ENCODE assay signal across 26 cellular contexts in the genomic region with DNA sequence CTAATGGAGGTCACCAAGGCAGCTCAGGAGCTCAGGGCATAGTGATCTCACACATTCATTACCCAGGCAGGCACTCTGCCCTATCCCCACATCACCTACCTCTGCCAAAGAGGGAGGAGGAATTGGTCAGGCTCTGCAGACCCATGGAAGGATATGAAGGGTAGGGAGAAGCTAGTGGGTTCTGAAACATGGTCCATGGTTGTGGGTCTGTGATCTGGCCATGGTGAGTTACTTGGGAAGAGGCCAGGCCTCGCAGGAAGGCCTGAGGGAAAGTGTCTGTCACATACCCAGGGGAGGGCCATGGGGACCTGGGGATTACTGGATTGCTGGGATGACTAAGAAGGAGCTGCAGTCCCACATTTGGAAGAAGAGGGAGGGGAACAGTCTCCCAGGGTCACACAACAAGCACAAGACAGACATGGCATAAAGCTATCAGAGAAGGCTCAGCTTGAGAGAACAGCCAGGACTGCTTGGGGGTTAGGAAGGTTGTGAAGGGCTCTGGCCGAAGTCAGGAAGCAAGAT. TPM values are rescaled to one million over a fixed set of nuclear protein-coding genes. Genes with fewer than 3 reads are reported as not detected.
"Had no signal": no experiment of that assay in that cellular context is flagged by ENCODE, and none has a peak within 500 bp of the region (broad histone marks: within the 10 kb centered on the region; RNA-seq: fewer than 3 reads in every experiment).

No MANE protein-coding gene starts in this region.

- H3K27ac Mint-ChIP-seq: activated CD8-positive, alpha-beta T cell treated with anti-CD3 and anti-CD28 coated beads, Interleukin-2, amount 10 ng/mL, durations not matched to agents 7 days and 5 days; activated naive CD4-positive, alpha-beta T cell treated with anti-CD3 and anti-CD28 coated beads, Interleukin-2, amount 50 U/mL, for 72 hours; effector memory CD8-positive, alpha-beta T cell; progenitor cell of endocrine pancreas had no signal

- H3K27ac ChIP-seq: adrenal gland, cardiac muscle cell, foreskin keratinocyte, left lung, thyroid gland had no signal

- H3K27me3 ChIP-seq: cardiac muscle cell, thyroid gland had no signal

- H3K36me3 ChIP-seq: adrenal gland, cardiac muscle cell, left lung, thyroid gland had no signal

- H3K9me3 Mint-ChIP-seq: activated naive CD4-positive, alpha-beta T cell treated with anti-CD3 and anti-CD28 coated beads, Interleukin-2, amount 50 U/mL, for 72 hours; effector memory CD8-positive, alpha-beta T cell had no signal

- H3K9me3 ChIP-seq: adrenal gland, left lung, thyroid gland had no signal

- H3K4me3 Mint-ChIP-seq: activated CD8-positive, alpha-beta T cell treated with anti-CD3 and anti-CD28 coated beads, Interleukin-2, amount 10 ng/mL, durations not matched to agents 7 days and 5 days; effector memory CD8-positive, alpha-beta T cell had no signal

- ATAC-seq: activated CD8-positive, alpha-beta T cell treated with anti-CD3 and anti-CD28 coated beads, Interleukin-2, amount 10 ng/mL, durations not matched to agents 7 days and 5 days; activated naive CD4-positive, alpha-beta T cell treated with anti-CD3 and anti-CD28 coated beads, Interleukin-2, amount 50 U/mL, for 72 hours; effector memory CD8-positive, alpha-beta T cell; foreskin keratinocyte; left lung had no signal

- DNase-seq: activated CD4-positive, alpha-beta T cell treated with anti-CD3 and anti-CD28 coated beads for 48 hours; activated CD4-positive, CD25-positive, alpha-beta regulatory T cell; activated CD8-positive, alpha-beta memory T cell treated with anti-CD3 and anti-CD28 coated beads, Interleukin-2, amount 50 U/mL, for 4 hours; activated CD8-positive, alpha-beta T cell treated with anti-CD3 and anti-CD28 coated beads, Interleukin-2, amount 10 ng/mL, durations not matched to agents 7 days and 5 days; activated gamma-delta T cell treated with Interleukin-2 at 50 U/mL for 16 hours; effector memory CD8-positive, alpha-beta T cell; foreskin keratinocyte; glutamatergic neuron; hippocampal formation; left lung; occipital lobe; small intestine; stimulated activated CD4-positive, alpha-beta T cell treated with anti-CD3 and anti-CD28 coated beads, Interleukin-15, amount 100 ng/mL, for 24 hours; stimulated activated CD4-positive, alpha-beta T cell treated with anti-CD3 and anti-CD28 coated beads, Interleukin-2, amount 100 ng/mL, for 48 hours; T-helper 1 cell; T-helper 9 cell; thyroid gland had no signal

- H3K4me3 ChIP-seq: adrenal gland, cardiac muscle cell, left lung, thyroid gland had no signal

- H3K4me1 ChIP-seq: adrenal gland, foreskin keratinocyte, left lung, thyroid gland had no signal

RNA-seq across cellular contexts. Expression of gene PRSS50, which starts 1.4 kb away (rescaled TPM):
- total RNA-seq: activated CD8-positive, alpha-beta T cell treated with anti-CD3 and anti-CD28 coated beads, Interleukin-2, amount 10 ng/mL, durations not matched to agents 7 days and 5 days; activated naive CD4-positive, alpha-beta T cell treated with anti-CD3 and anti-CD28 coated beads, Interleukin-2, amount 50 U/mL, for 72 hours; dermis microvascular lymphatic vessel endothelial cell; fibroblast of lung; foreskin keratinocyte; lung microvascular endothelial cell had no signal
- polyA plus RNA-seq: fibroblast of lung, foreskin keratinocyte, keratinocyte, neural cell had no signal

RNA-seq across cellular contexts. Expression of gene TMIE, which starts 17.9 kb away (rescaled TPM):
- total RNA-seq: foreskin keratinocyte had no signal
- polyA plus RNA-seq: foreskin keratinocyte, neural cell had no signal
